ENCODE assay signal across 34 cellular contexts in the genomic region with DNA sequence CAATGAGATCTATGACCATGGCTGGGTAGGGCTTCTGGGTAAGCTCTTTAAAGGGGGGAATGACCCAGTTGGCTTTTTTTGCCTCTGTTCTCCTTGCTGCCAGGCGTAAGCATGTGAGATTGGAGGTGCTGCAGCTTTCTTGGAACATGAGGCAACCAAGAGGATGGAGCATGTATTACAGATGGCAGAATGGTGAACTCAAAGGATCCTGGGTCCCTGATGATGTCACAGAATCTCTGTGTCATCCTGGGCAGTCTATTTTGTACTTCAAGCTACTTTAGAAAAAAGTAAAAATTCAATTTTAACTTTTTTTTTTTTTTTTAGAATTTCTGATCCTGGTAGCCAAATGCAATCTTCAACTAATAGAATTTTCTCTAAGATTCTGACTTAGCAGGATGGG. TPM values are rescaled to one million over a fixed set of nuclear protein-coding genes. Genes with fewer than 3 reads are reported as not detected.
"Had no signal": no experiment of that assay in that cellular context is flagged by ENCODE, and none has a peak within 500 bp of the region (broad histone marks: within the 10 kb centered on the region; RNA-seq: fewer than 3 reads in every experiment).

No MANE protein-coding gene starts in this region.

- H3K9me3 Mint-ChIP-seq: activated CD4-positive, alpha-beta memory T cell treated with anti-CD3 and anti-CD28 coated beads for 36 hours; activated CD4-positive, alpha-beta T cell treated with anti-CD3 and anti-CD28 coated beads, Interleukin-2, amount 10 ng/mL, durations not matched to agents 24 days and 14 days; activated naive CD4-positive, alpha-beta T cell treated with anti-CD3 and anti-CD28 coated beads for 36 hours; activated naive CD8-positive, alpha-beta T cell treated with anti-CD3 and anti-CD28 coated beads, Interleukin-2, amount 10 ng/mL, durations not matched to agents 7 days and 5 days; effector memory CD8-positive, alpha-beta T cell; immature natural killer cell; stimulated activated naive B cell treated with anti-CD40 and anti-IgM and Interleukin-4, amounts not matched to agents 10 μg/mL and 1 μg/mL and 100 μg/mL, for 72 hours had no signal

- FAIRE-seq: astrocyte, kidney, pancreas had no signal

- ATAC-seq: activated CD8-positive, alpha-beta memory T cell treated with anti-CD3 and anti-CD28 coated beads, Interleukin-2, amount 10 ng/mL, durations not matched to agents 7 days and 5 days; effector memory CD8-positive, alpha-beta T cell; heart left ventricle; naive thymus-derived CD4-positive, alpha-beta T cell; pancreas; stimulated activated naive B cell treated with anti-CD40 and anti-IgM and Interleukin-4, amounts not matched to agents 10 μg/mL and 1 μg/mL and 100 μg/mL, for 72 hours had no signal

- H3K36me3 ChIP-seq: brain microvascular endothelial cell, heart left ventricle, pancreas, prostate gland, stomach, thyroid gland, upper lobe of left lung, vagina had no signal

- H3K4me3 ChIP-seq: heart left ventricle, pancreas, prostate gland, stomach, thyroid gland, upper lobe of left lung, vagina had no signal

- H3K4me1 Mint-ChIP-seq: activated CD4-positive, alpha-beta T cell treated with anti-CD3 and anti-CD28 coated beads, Interleukin-2, amount 10 ng/mL, durations not matched to agents 24 days and 14 days; activated CD8-positive, alpha-beta memory T cell treated with anti-CD3 and anti-CD28 coated beads, Interleukin-2, amount 10 ng/mL, durations not matched to agents 7 days and 5 days; immature natural killer cell; stimulated activated naive B cell treated with anti-CD40 and anti-IgM and Interleukin-4, amounts not matched to agents 10 μg/mL and 1 μg/mL and 100 μg/mL, for 72 hours had no signal

- H3K27me3 ChIP-seq: brain microvascular endothelial cell, pancreas, thyroid gland, upper lobe of left lung, vagina had no signal

- DNase-seq: activated CD4-positive, alpha-beta T cell treated with anti-CD3 and anti-CD28 coated beads, Interleukin-2, amount 10 ng/mL, durations not matched to agents 24 days and 14 days; activated CD8-positive, alpha-beta memory T cell treated with anti-CD3 and anti-CD28 coated beads, Interleukin-2, amount 10 ng/mL, durations not matched to agents 7 days and 5 days; activated effector memory CD4-positive, alpha-beta T cell treated with Interleukin-2 at 50 U/mL for 16 hours; activated naive CD4-positive, alpha-beta T cell treated with anti-CD3 and anti-CD28 coated beads for 36 hours; activated naive CD8-positive, alpha-beta T cell treated with anti-CD3 and anti-CD28 coated beads, Interleukin-2, amount 10 ng/mL, durations not matched to agents 7 days and 5 days; amniotic stem cell; brain microvascular endothelial cell; cortex of kidney; effector memory CD8-positive, alpha-beta T cell; erythroblast; foreskin fibroblast; heart left ventricle; hypothalamus; immature natural killer cell; midbrain; naive thymus-derived CD4-positive, alpha-beta T cell; pancreas; retina; stimulated activated CD4-positive, alpha-beta T cell treated with anti-CD3 and anti-CD28 coated beads, Interleukin-15, amount 100 ng/mL, for 24 hours; stimulated activated CD4-positive, alpha-beta T cell treated with anti-CD3 and anti-CD28 coated beads, Interleukin-2, amount 100 ng/mL, for 24 hours; stimulated activated naive B cell treated with anti-CD40 and anti-IgM and Interleukin-4, amounts not matched to agents 10 μg/mL and 1 μg/mL and 100 μg/mL, for 72 hours; stomach; thyroid gland; upper lobe of left lung had no signal

- H3K36me3 Mint-ChIP-seq: activated CD4-positive, alpha-beta memory T cell treated with anti-CD3 and anti-CD28 coated beads for 36 hours; activated CD8-positive, alpha-beta memory T cell treated with anti-CD3 and anti-CD28 coated beads, Interleukin-2, amount 10 ng/mL, durations not matched to agents 7 days and 5 days; activated naive CD8-positive, alpha-beta T cell treated with anti-CD3 and anti-CD28 coated beads, Interleukin-2, amount 10 ng/mL, durations not matched to agents 7 days and 5 days; naive thymus-derived CD4-positive, alpha-beta T cell; stimulated activated naive B cell treated with anti-CD40 and anti-IgM and Interleukin-4, amounts not matched to agents 10 μg/mL and 1 μg/mL and 100 μg/mL, for 72 hours had no signal

- H3K9me3 ChIP-seq: heart left ventricle, pancreas, prostate gland, stomach, thyroid gland, upper lobe of left lung, vagina had no signal

- H3K4me1 ChIP-seq: heart left ventricle, pancreas, prostate gland, thyroid gland, upper lobe of left lung had no signal

- H3K4me3 Mint-ChIP-seq: activated CD4-positive, alpha-beta memory T cell treated with anti-CD3 and anti-CD28 coated beads for 36 hours; activated CD4-positive, alpha-beta T cell treated with anti-CD3 and anti-CD28 coated beads, Interleukin-2, amount 10 ng/mL, durations not matched to agents 24 days and 14 days; activated CD8-positive, alpha-beta memory T cell treated with anti-CD3 and anti-CD28 coated beads, Interleukin-2, amount 10 ng/mL, durations not matched to agents 7 days and 5 days; activated naive CD4-positive, alpha-beta T cell treated with anti-CD3 and anti-CD28 coated beads for 36 hours; activated naive CD8-positive, alpha-beta T cell treated with anti-CD3 and anti-CD28 coated beads, Interleukin-2, amount 10 ng/mL, durations not matched to agents 7 days and 5 days; effector memory CD8-positive, alpha-beta T cell; immature natural killer cell; naive thymus-derived CD4-positive, alpha-beta T cell; stimulated activated naive B cell treated with anti-CD40 and anti-IgM and Interleukin-4, amounts not matched to agents 10 μg/mL and 1 μg/mL and 100 μg/mL, for 72 hours had no signal

- H3K27ac ChIP-seq: brain microvascular endothelial cell, heart left ventricle, pancreas, prostate gland, stomach, thyroid gland, upper lobe of left lung, vagina had no signal

- H3K27ac Mint-ChIP-seq: activated CD4-positive, alpha-beta memory T cell treated with anti-CD3 and anti-CD28 coated beads for 36 hours; activated CD4-positive, alpha-beta T cell treated with anti-CD3 and anti-CD28 coated beads, Interleukin-2, amount 10 ng/mL, durations not matched to agents 24 days and 14 days; activated CD8-positive, alpha-beta memory T cell treated with anti-CD3 and anti-CD28 coated beads, Interleukin-2, amount 10 ng/mL, durations not matched to agents 7 days and 5 days; activated naive CD4-positive, alpha-beta T cell treated with anti-CD3 and anti-CD28 coated beads for 36 hours; activated naive CD8-positive, alpha-beta T cell treated with anti-CD3 and anti-CD28 coated beads, Interleukin-2, amount 10 ng/mL, durations not matched to agents 7 days and 5 days; effector memory CD8-positive, alpha-beta T cell; immature natural killer cell; naive thymus-derived CD4-positive, alpha-beta T cell; stimulated activated naive B cell treated with anti-CD40 and anti-IgM and Interleukin-4, amounts not matched to agents 10 μg/mL and 1 μg/mL and 100 μg/mL, for 72 hours had no signal

RNA-seq across cellular contexts. Expression of a gene that starts 8.0 kb away (rescaled TPM):
- total RNA-seq: activated CD4-positive, alpha-beta memory T cell treated with anti-CD3 and anti-CD28 coated beads for 36 hours; activated CD4-positive, alpha-beta T cell treated with anti-CD3 and anti-CD28 coated beads, Interleukin-2, amount 10 ng/mL, durations not matched to agents 24 days and 14 days; activated CD8-positive, alpha-beta memory T cell treated with anti-CD3 and anti-CD28 coated beads, Interleukin-2, amount 10 ng/mL, durations not matched to agents 7 days and 5 days; activated naive CD4-positive, alpha-beta T cell treated with anti-CD3 and anti-CD28 coated beads for 36 hours; activated naive CD8-positive, alpha-beta T cell treated with anti-CD3 and anti-CD28 coated beads, Interleukin-2, amount 10 ng/mL, durations not matched to agents 7 days and 5 days; astrocyte; cardiac septum; cerebellum; fibroblast of lung; heart left ventricle; kidney; naive thymus-derived CD4-positive, alpha-beta T cell; pancreas; prostate gland; stomach; T-helper 1 cell treated with Interleukin-12 subunit alpha and Interleukin-12 subunit beta and Interleukin-4 antibody, amounts not matched to agents 30 ng/mL and 1 ng/mL, for 36 hours; thyroid gland; upper lobe of left lung; vagina had no signal
- polyA plus RNA-seq: fibroblast of lung; heart left ventricle; immature natural killer cell; naive thymus-derived CD4-positive, alpha-beta T cell; neural cell; pancreas; stomach had no signal

RNA-seq across cellular contexts. Expression of a gene that starts 12.7 kb away (rescaled TPM):
- total RNA-seq: activated CD4-positive, alpha-beta memory T cell treated with anti-CD3 and anti-CD28 coated beads for 36 hours; activated CD4-positive, alpha-beta T cell treated with anti-CD3 and anti-CD28 coated beads, Interleukin-2, amount 10 ng/mL, durations not matched to agents 24 days and 14 days; activated CD8-positive, alpha-beta memory T cell treated with anti-CD3 and anti-CD28 coated beads, Interleukin-2, amount 10 ng/mL, durations not matched to agents 7 days and 5 days; activated naive CD4-positive, alpha-beta T cell treated with anti-CD3 and anti-CD28 coated beads for 36 hours; activated naive CD8-positive, alpha-beta T cell treated with anti-CD3 and anti-CD28 coated beads, Interleukin-2, amount 10 ng/mL, durations not matched to agents 7 days and 5 days; astrocyte; cardiac septum; cerebellum; fibroblast of lung; heart left ventricle; kidney; naive thymus-derived CD4-positive, alpha-beta T cell; pancreas; prostate gland; stomach; T-helper 1 cell treated with Interleukin-12 subunit alpha and Interleukin-12 subunit beta and Interleukin-4 antibody, amounts not matched to agents 30 ng/mL and 1 ng/mL, for 36 hours; thyroid gland; upper lobe of left lung; vagina had no signal
- polyA plus RNA-seq: fibroblast of lung; heart left ventricle; immature natural killer cell; naive thymus-derived CD4-positive, alpha-beta T cell; neural cell; pancreas; stomach had no signal

RNA-seq across cellular contexts. Expression of a gene that starts 30.9 kb away (rescaled TPM):
- total RNA-seq: activated CD4-positive, alpha-beta memory T cell treated with anti-CD3 and anti-CD28 coated beads for 36 hours; activated CD4-positive, alpha-beta T cell treated with anti-CD3 and anti-CD28 coated beads, Interleukin-2, amount 10 ng/mL, durations not matched to agents 24 days and 14 days; activated CD8-positive, alpha-beta memory T cell treated with anti-CD3 and anti-CD28 coated beads, Interleukin-2, amount 10 ng/mL, durations not matched to agents 7 days and 5 days; activated naive CD4-positive, alpha-beta T cell treated with anti-CD3 and anti-CD28 coated beads for 36 hours; activated naive CD8-positive, alpha-beta T cell treated with anti-CD3 and anti-CD28 coated beads, Interleukin-2, amount 10 ng/mL, durations not matched to agents 7 days and 5 days; astrocyte; cardiac septum; cerebellum; fibroblast of lung; heart left ventricle; kidney; naive thymus-derived CD4-positive, alpha-beta T cell; pancreas; prostate gland; stomach; T-helper 1 cell treated with Interleukin-12 subunit alpha and Interleukin-12 subunit beta and Interleukin-4 antibody, amounts not matched to agents 30 ng/mL and 1 ng/mL, for 36 hours; thyroid gland; upper lobe of left lung; vagina had no signal
- polyA plus RNA-seq: fibroblast of lung; heart left ventricle; immature natural killer cell; naive thymus-derived CD4-positive, alpha-beta T cell; neural cell; pancreas; stomach had no signal

RNA-seq across cellular contexts. Expression of a gene that starts 36.0 kb away (rescaled TPM):
- total RNA-seq: activated CD4-positive, alpha-beta memory T cell treated with anti-CD3 and anti-CD28 coated beads for 36 hours; activated CD4-positive, alpha-beta T cell treated with anti-CD3 and anti-CD28 coated beads, Interleukin-2, amount 10 ng/mL, durations not matched to agents 24 days and 14 days; activated CD8-positive, alpha-beta memory T cell treated with anti-CD3 and anti-CD28 coated beads, Interleukin-2, amount 10 ng/mL, durations not matched to agents 7 days and 5 days; activated naive CD4-positive, alpha-beta T cell treated with anti-CD3 and anti-CD28 coated beads for 36 hours; activated naive CD8-positive, alpha-beta T cell treated with anti-CD3 and anti-CD28 coated beads, Interleukin-2, amount 10 ng/mL, durations not matched to agents 7 days and 5 days; astrocyte; cardiac septum; cerebellum; fibroblast of lung; heart left ventricle; kidney; naive thymus-derived CD4-positive, alpha-beta T cell; pancreas; prostate gland; stomach; T-helper 1 cell treated with Interleukin-12 subunit alpha and Interleukin-12 subunit beta and Interleukin-4 antibody, amounts not matched to agents 30 ng/mL and 1 ng/mL, for 36 hours; thyroid gland; upper lobe of left lung; vagina had no signal
- polyA plus RNA-seq: fibroblast of lung; heart left ventricle; immature natural killer cell; naive thymus-derived CD4-positive, alpha-beta T cell; neural cell; pancreas; stomach had no signal

RNA-seq across cellular contexts. Expression of a gene that starts 53.8 kb away (rescaled TPM):
- total RNA-seq: activated CD4-positive, alpha-beta memory T cell treated with anti-CD3 and anti-CD28 coated beads for 36 hours; activated CD4-positive, alpha-beta T cell treated with anti-CD3 and anti-CD28 coated beads, Interleukin-2, amount 10 ng/mL, durations not matched to agents 24 days and 14 days; activated CD8-positive, alpha-beta memory T cell treated with anti-CD3 and anti-CD28 coated beads, Interleukin-2, amount 10 ng/mL, durations not matched to agents 7 days and 5 days; activated naive CD4-positive, alpha-beta T cell treated with anti-CD3 and anti-CD28 coated beads for 36 hours; activated naive CD8-positive, alpha-beta T cell treated with anti-CD3 and anti-CD28 coated beads, Interleukin-2, amount 10 ng/mL, durations not matched to agents 7 days and 5 days; astrocyte; cardiac septum; cerebellum; fibroblast of lung; heart left ventricle; kidney; naive thymus-derived CD4-positive, alpha-beta T cell; T-helper 1 cell treated with Interleukin-12 subunit alpha and Interleukin-12 subunit beta and Interleukin-4 antibody, amounts not matched to agents 30 ng/mL and 1 ng/mL, for 36 hours; thyroid gland had no signal
- polyA plus RNA-seq: heart left ventricle; naive thymus-derived CD4-positive, alpha-beta T cell; neural cell had no signal
